ENCODE assay signal across 23 cellular contexts in genomic region chr9:110319781-110320180, GRCh38. TPM values are rescaled to one million over a fixed set of nuclear protein-coding genes. Genes with fewer than 3 reads are reported as not detected.
DNase-seq lines count a peak whose midpoint lies in the region; ATAC-seq and TF ChIP-seq lines count a peak whose summit lies in the region.
"Had no signal": no experiment of that assay in that cellular context is flagged by ENCODE, and none has a peak within 500 bp of the region (broad histone marks: within the 10 kb centered on the region; RNA-seq: fewer than 3 reads in every experiment).

No MANE protein-coding gene starts in this region.

- peak; percentile 20 to 68 for ATAC-seq in activated naive CD4-positive, alpha-beta T cell treated with anti-CD3 and anti-CD28 coated beads, Interleukin-2, amount 50 U/mL, for 72 hours
- ATAC-seq in foreskin keratinocyte: peak; percentile 61
- no peak for ATAC-seq in GM21825 (IDR thresholded peaks at IDR 0.05; ENCODE audit: unreplicated experiment)
- ATAC-seq in effector memory CD8-positive, alpha-beta T cell (replicated peaks): no peak
- ATAC-seq: K562 had no signal

- no peak overlapping the region for H3K4me3 ChIP-seq in OCI-LY3 (ENCODE audit: low read length)
- H3K4me3 ChIP-seq: HAP-1, K562 had no signal

- peak overlapping the region; percentile 4; the same call in 1 of the 2 replicates for H3K4me2 ChIP-seq in OCI-LY3 (ENCODE audit: low read length)

- no peaks in the 10 kb centered on the region for H3K79me2 ChIP-seq in OCI-LY3 (ENCODE audit: low read length)

- no peak overlapping the region for H3K27ac Mint-ChIP-seq in activated naive CD4-positive, alpha-beta T cell treated with anti-CD3 and anti-CD28 coated beads, Interleukin-2, amount 50 U/mL, for 72 hours
- no peak overlapping the region for H3K27ac Mint-ChIP-seq in effector memory CD8-positive, alpha-beta T cell
- H3K27ac Mint-ChIP-seq: CD8-positive, alpha-beta memory T cell had no signal

- H3K27ac ChIP-seq in OCI-LY3 (ENCODE audit: low read length) (no peak overlapping the region), foreskin keratinocyte (no peak overlapping the region)
- H3K27ac ChIP-seq: 22Rv1, HL-60 had no signal

- peaks cover 7 to 17% of the 10 kb centered on the region in 2 donors for H3K27me3 Mint-ChIP-seq in effector memory CD8-positive, alpha-beta T cell

- H3K9ac ChIP-seq in OCI-LY3 (ENCODE audit: low read length): no peak overlapping the region

- H4K20me1 ChIP-seq in OCI-LY3 (ENCODE audit: insufficient read depth, low read length): no peaks in the 10 kb centered on the region

- TF ChIP-seq CTCF in OCI-LY3 (IDR thresholded peaks at IDR 0.05; ENCODE audit: low read depth, low read length) (no peak), foreskin keratinocyte (conservative IDR thresholded peaks at IDR 0.05) (no peak)

- H3K27me3 ChIP-seq in OCI-LY3 (ENCODE audit: low read depth, low read length) (no peaks in the 10 kb centered on the region), foreskin keratinocyte (no peaks in the 10 kb centered on the region)
- H3K27me3 ChIP-seq: BE2C had no signal

- H3K4me1 ChIP-seq in OCI-LY3 (ENCODE audit: low read length): peaks cover 34% of the 10 kb centered on the region
- H3K4me1 ChIP-seq in foreskin keratinocyte: peaks cover 6% of the 10 kb centered on the region
- H3K4me1 ChIP-seq: BE2C, HAP-1 had no signal

- H3K36me3 Mint-ChIP-seq in activated naive CD4-positive, alpha-beta T cell treated with anti-CD3 and anti-CD28 coated beads, Interleukin-2, amount 50 U/mL, for 72 hours: no peaks in the 10 kb centered on the region
- no peaks in the 10 kb centered on the region for H3K36me3 Mint-ChIP-seq in effector memory CD8-positive, alpha-beta T cell (ENCODE audit: insufficient read depth)
- H3K36me3 Mint-ChIP-seq: CD4-positive, CD25-positive, alpha-beta regulatory T cell; CD8-positive, alpha-beta memory T cell had no signal

- no peak overlapping the region for H3K4me3 Mint-ChIP-seq in effector memory CD8-positive, alpha-beta T cell
- H3K4me3 Mint-ChIP-seq: CD4-positive, CD25-positive, alpha-beta regulatory T cell; CD8-positive, alpha-beta memory T cell had no signal

- peak; percentile 12 for DNase-seq in DMS 273 (lab: John Stamatoyannopoulos, UW; ENCODE audit: unreplicated experiment)
- no peak for DNase-seq in DMS 273 treated with DMSO at 0.1 percent for 48 hours (lab: John Stamatoyannopoulos, UW)
- no peak for DNase-seq in activated naive CD4-positive, alpha-beta T cell treated with anti-CD3 and anti-CD28 coated beads, Interleukin-2, amount 50 U/mL, for 72 hours (ENCODE audit: low spot score in 2 of 2)
- DNase-seq in activated naive CD4-positive, alpha-beta T cell treated with Interleukin-2 at 50 U/mL for 16 hours: no peak
- no peak for DNase-seq in foreskin keratinocyte
- no peak for DNase-seq in effector memory CD8-positive, alpha-beta T cell
- DNase-seq: BE2C; C1 segment of cervical spinal cord; CD4-positive, CD25-positive, alpha-beta regulatory T cell; CD8-positive, alpha-beta memory T cell; COR-L47; DMS153; DMS79; GF-D8 had no signal

- H2AFZ ChIP-seq in OCI-LY3 (ENCODE audit: low read depth, low read length): no peak overlapping the region

- H3K36me3 ChIP-seq in OCI-LY3 (replicated peaks; ENCODE audit: low read depth, low read length): no peaks in the 10 kb centered on the region
- H3K36me3 ChIP-seq: BE2C, HAP-1 had no signal

- peaks cover 7% of the 10 kb centered on the region in 2 donors for H3K4me1 Mint-ChIP-seq in effector memory CD8-positive, alpha-beta T cell (ENCODE audit: low read depth in 2 of 2)

- H3K9me3 Mint-ChIP-seq in activated naive CD4-positive, alpha-beta T cell treated with anti-CD3 and anti-CD28 coated beads, Interleukin-2, amount 50 U/mL, for 72 hours: no peaks in the 10 kb centered on the region
- H3K9me3 Mint-ChIP-seq in effector memory CD8-positive, alpha-beta T cell: no peaks in the 10 kb centered on the region

- no peaks in the 10 kb centered on the region for H3K9me3 ChIP-seq in OCI-LY3 (ENCODE audit: insufficient read depth, low read length)
- H3K9me3 ChIP-seq: BE2C, HAP-1 had no signal

RNA-seq across cellular contexts. Expression of gene TXNDC8, which starts 17.9 kb away (rescaled TPM):
- total RNA-seq in activated naive CD4-positive, alpha-beta T cell treated with anti-CD3 and anti-CD28 coated beads, Interleukin-2, amount 50 U/mL, for 72 hours: not detected
- total RNA-seq in foreskin keratinocyte: not detected in 2 replicates
- not detected in 2 replicates for polyA plus RNA-seq in foreskin keratinocyte
- total RNA-seq: CD4-positive, CD25-positive, alpha-beta regulatory T cell; CD8-positive, alpha-beta memory T cell; Daoy; H4; HT1080; K562 had no signal
- polyA plus RNA-seq: CD4-positive, CD25-positive, alpha-beta regulatory T cell; CD8-positive, alpha-beta memory T cell; K562 had no signal

Comparison
In these comparisons a context has a peak if more than half of its experiments do, and no peak if none do; other contexts are left out.
1. ATAC-seq: peak in activated naive CD4-positive, alpha-beta T cell treated with anti-CD3 and anti-CD28 coated beads, Interleukin-2, amount 50 U/mL, for 72 hours (2 of 2) and foreskin keratinocyte (single experiment); none in GM21825 (single experiment) and effector memory CD8-positive, alpha-beta T cell (single experiment).